9 cellular contexts compared by ENCODE assay signal in genomic region chr20:35511814-35512420, GRCh38. TPM values are rescaled to one million over a fixed set of nuclear protein-coding genes. Genes with fewer than 3 reads are reported as not detected.
DNase-seq lines count a peak whose midpoint lies in the region; ATAC-seq and TF ChIP-seq lines count a peak whose summit lies in the region.
"Had no signal": no experiment of that assay in that cellular context is flagged by ENCODE, and none has a peak within 500 bp of the region (broad histone marks: within the 10 kb centered on the region; RNA-seq: fewer than 3 reads in every experiment).

No MANE protein-coding gene starts in this region.

- H4K20me1 ChIP-seq in fibroblast of lung (ENCODE audit: control insufficient read depth, extremely low read depth, insufficient read depth, low read length): no peaks in the 10 kb centered on the region

- ATAC-seq in HG02973 (IDR thresholded peaks at IDR 0.05; ENCODE audit: unreplicated experiment): no peak

- in situ Hi-C loops in GM13976 (cut with MboI; ENCODE audit: low sequenced_read_pairs, unreplicated experiment): no loop called here

- H2AFZ ChIP-seq in fibroblast of lung (ENCODE audit: low read length): no peak overlapping the region

- H3K36me3 Mint-ChIP-seq in progenitor cell of endocrine pancreas (ENCODE audit: insufficient read depth): peaks cover 6% of the 10 kb centered on the region

- POLR2A ChIA-PET in A673 (lab: Charles Lee; ENCODE audit: low non-redundant PET): no interaction called here

- BruUV-seq in A673 (replicated peaks; lab: Mats Ljungman, UMichigan): no TSS peak

- no peaks in the 10 kb centered on the region for H3K79me2 ChIP-seq in fibroblast of lung (ENCODE audit: control insufficient read depth, insufficient read depth, low read length)

- H3K27ac ChIP-seq in A673 (ENCODE audit: low read depth, low read length, poor library complexity, severe bottlenecking) (no peak overlapping the region), fibroblast of lung (ENCODE audit: insufficient read depth, low read length) (no peak overlapping the region)

- CTCF ChIA-PET in A673 (lab: Charles Lee): no interaction called here

- H3K4me1 ChIP-seq in A673 (ENCODE audit: insufficient read depth, low read length, poor library complexity, severe bottlenecking) (no peaks in the 10 kb centered on the region), fibroblast of lung (ENCODE audit: control insufficient read depth, extremely low read depth, insufficient read depth, low read length) (peaks cover 10% of the 10 kb centered on the region)

- peak; percentile 43 for DNase-seq in A673 (ENCODE audit: low spot score)
- no peak for DNase-seq in GM13976 (ENCODE audit: low spot score)
- peak; percentile 55 for DNase-seq in RPMI7951 (ENCODE audit: low read depth)
- DNase-seq in fibroblast of lung (ENCODE audit: low read depth in 2 of 2): peak; percentile 45 to 67
- DNase-seq in progenitor cell of endocrine pancreas (ENCODE audit: low spot score, unreplicated experiment): no peak
- no peak for DNase-seq in GF-D8 (lab: John Stamatoyannopoulos, UW)
- DNase-seq in stimulated activated CD4-positive, alpha-beta T cell treated with anti-CD3 and anti-CD28 coated beads, Interleukin-2, amount 100 ng/mL, for 24 hours: no peak

- H3K9me3 ChIP-seq in A673 (ENCODE audit: low read depth, low read length, poor library complexity, severe bottlenecking) (no peaks in the 10 kb centered on the region), fibroblast of lung (ENCODE audit: control insufficient read depth, insufficient read depth, low read depth, low read length) (no peaks in the 10 kb centered on the region)

- no peaks in the 10 kb centered on the region for H3K4me1 Mint-ChIP-seq in progenitor cell of endocrine pancreas (ENCODE audit: low read depth)

- no peaks in the 10 kb centered on the region for H3K9me3 Mint-ChIP-seq in progenitor cell of endocrine pancreas (ENCODE audit: low read depth)

- no peak overlapping the region for H3K4me3 Mint-ChIP-seq in progenitor cell of endocrine pancreas (ENCODE audit: low read depth)

- TF ChIP-seq CTCF in A673 (conservative IDR thresholded peaks at IDR 0.05; ENCODE audit: low read depth, low read length) (peak; percentile 73), GM13976 (IDR thresholded peaks at IDR 0.05; ENCODE audit: borderline replicate concordance, control extremely low read depth, extremely low read depth, insufficient read depth, missing control alignments) (peak; percentile 54), fibroblast of lung (conservative IDR thresholded peaks at IDR 0.05 in 1 of 2, IDR thresholded peaks at IDR 0.05 in 1 of 2; ENCODE audit: low read depth in 1 of 2, low read length in 2 of 2) (peak; percentile 67 to 81), progenitor cell of endocrine pancreas (IDR thresholded peaks at IDR 0.05; ENCODE audit: unreplicated experiment) (peak; percentile 61)

- H3K27me3 ChIP-seq in A673 (replicated peaks; ENCODE audit: insufficient read depth, low read depth, low read length, poor library complexity) (no peaks in the 10 kb centered on the region), fibroblast of lung (ENCODE audit: control insufficient read depth, insufficient read depth, low read length) (no peaks in the 10 kb centered on the region)

- no peak overlapping the region for H3K27ac Mint-ChIP-seq in progenitor cell of endocrine pancreas

- H3K4me2 ChIP-seq in fibroblast of lung (ENCODE audit: extremely low read depth, insufficient read depth, low read length): no peak overlapping the region

- intact Hi-C loops in A673 (cut with micrococcal nuclease; ENCODE audit: unreplicated experiment): no loop called here

- no peak overlapping the region for H3K9ac ChIP-seq in fibroblast of lung (ENCODE audit: insufficient read depth, low read length)

- no peaks in the 10 kb centered on the region for H3K27me3 Mint-ChIP-seq in progenitor cell of endocrine pancreas

- H3K4me3 ChIP-seq in A673 (ENCODE audit: low read depth, low read length, poor library complexity, severe bottlenecking) (no peak overlapping the region), fibroblast of lung (replicated peaks in 1 of 4; ENCODE audit: control extremely low read depth in 1 of 4, insufficient read depth in 1 of 4, low read depth in 3 of 4, low read length in 4 of 4) (no peak overlapping the region)

- H3K36me3 ChIP-seq in A673 (ENCODE audit: insufficient read depth, low read length, poor library complexity, severe bottlenecking): peaks cover 39% of the 10 kb centered on the region
- peaks cover 7% of the 10 kb centered on the region for H3K36me3 ChIP-seq in fibroblast of lung (ENCODE audit: control insufficient read depth, insufficient read depth, low read length)

RNA-seq across cellular contexts. Expression of gene C20orf173, which starts 17.5 kb away (rescaled TPM):
- total RNA-seq in A673 (2021): not detected in 2 replicates
- not detected in 2 replicates for total RNA-seq in RPMI7951 (2014; rRNA removed; shearing (Covaris generic))
- not detected in 2 replicates for total RNA-seq in fibroblast of lung
- not detected in 2 replicates for polyA plus RNA-seq in fibroblast of lung
- not detected in 2 replicates for polyA plus RNA-seq in fibroblast of lung (2012)
- not detected in 2 replicates for polyA minus RNA-seq in fibroblast of lung (ENCODE audit: low replicate concordance)
- total RNA-seq in progenitor cell of endocrine pancreas: not detected in 2 replicates
- polyA plus RNA-seq: esophagus had no signal

RNA-seq across cellular contexts. Expression of gene ERGIC3, which starts 30.0 kb away (rescaled TPM):
- total RNA-seq in A673 (2021) (256 and 258 TPM in 2 replicates), fibroblast of lung (355 and 455 TPM in 2 replicates), progenitor cell of endocrine pancreas (286 and 290 TPM in 2 replicates)
- total RNA-seq in RPMI7951 (2014; rRNA removed; shearing (Covaris generic)): 570 and 706 TPM in 2 replicates
- polyA plus RNA-seq in fibroblast of lung: 335 and 398 TPM in 2 replicates
- polyA plus RNA-seq in fibroblast of lung (2012): 293 and 369 TPM in 2 replicates
- 368 and 397 TPM in 2 replicates for polyA minus RNA-seq in fibroblast of lung (ENCODE audit: low replicate concordance)

RNA-seq across cellular contexts. Expression of gene CEP250, which starts 56.5 kb away (rescaled TPM):
- total RNA-seq in A673 (2021) (56.6 and 59.0 TPM in 2 replicates), fibroblast of lung (24.7 and 45.9 TPM in 2 replicates), progenitor cell of endocrine pancreas (73.2 and 76.9 TPM in 2 replicates)
- total RNA-seq in RPMI7951 (2014; rRNA removed; shearing (Covaris generic)): 25.5 and 49.8 TPM in 2 replicates
- 11.3 and 11.8 TPM in 2 replicates for polyA plus RNA-seq in fibroblast of lung
- 31.5 and 38.6 TPM in 2 replicates for polyA plus RNA-seq in fibroblast of lung (2012)
- polyA minus RNA-seq in fibroblast of lung (ENCODE audit: low replicate concordance): 31.5 and 78.1 TPM in 2 replicates

Comparison
In these comparisons a context has a peak if more than half of its experiments do, and no peak if none do; other contexts are left out.
1. DNase-seq: peak in A673 (single experiment), RPMI7951 (single experiment) and fibroblast of lung (2 of 2); none in GM13976 (single experiment), progenitor cell of endocrine pancreas (single experiment), GF-D8 (single experiment) and stimulated activated CD4-positive, alpha-beta T cell treated with anti-CD3 and anti-CD28 coated beads, Interleukin-2, amount 100 ng/mL, for 24 hours (0 of 2).
2. Peak in every context shown above with its lines, with median percentiles within 50 percentile points of each other: CTCF ChIP-seq.